ENCODE assay signal across 28 cellular contexts in genomic region chr18:71939483-71939882, GRCh38.
"Had no signal": no experiment of that assay in that cellular context is flagged by ENCODE, and none has a peak within 500 bp of the region (broad histone marks: within the 10 kb centered on the region; RNA-seq: fewer than 3 reads in every experiment).

No MANE protein-coding gene starts in this region.

- H3K9ac ChIP-seq: neural progenitor cell, parathyroid adenoma had no signal

- ATAC-seq: naive thymus-derived CD4-positive, alpha-beta T cell; natural killer cell; psoas muscle; right cardiac atrium; sciatic nerve; stimulated activated effector memory CD8-positive, alpha-beta T cell treated with anti-CD3 and anti-CD28 coated beads, Interleukin-12 subunit alpha, Interleukin-12 subunit beta, amount 100 ng/mL, for 72 hours; stimulated activated naive B cell treated with anti-CD40 and anti-IgM and Interleukin-4, amounts not matched to agents 10 μg/mL and 1 μg/mL and 100 μg/mL, for 72 hours had no signal

- H3K36me3 ChIP-seq: neural progenitor cell, ovary, spleen, stomach, thoracic aorta, thyroid gland, tibial nerve, upper lobe of left lung, vagina had no signal

- H3K9me3 ChIP-seq: ovary, psoas muscle, thoracic aorta, thyroid gland, tibial nerve, upper lobe of left lung, vagina had no signal

- FAIRE-seq: urothelium cell line had no signal

- H3K27me3 ChIP-seq: neural progenitor cell, ovary, spleen, stomach, thyroid gland, tibial nerve, upper lobe of left lung, vagina had no signal

- DNase-seq: naive thymus-derived CD4-positive, alpha-beta T cell; natural killer cell; occipital lobe; ovary; posterior cingulate gyrus; psoas muscle; right cardiac atrium; spleen; stimulated activated CD4-positive, alpha-beta T cell treated with anti-CD3 and anti-CD28 coated beads, Interleukin-12 subunit alpha, Interleukin-12 subunit beta, amount 100 ng/mL, for 4 hours; stimulated activated CD4-positive, alpha-beta T cell treated with anti-CD3 and anti-CD28 coated beads, Interleukin-1b, Interleukin-23, amount 100 ng/mL, for 48 hours; stimulated activated CD4-positive, alpha-beta T cell treated with anti-CD3 and anti-CD28 coated beads, Interleukin-2, amount 100 ng/mL, for 48 hours; stimulated activated CD4-positive, alpha-beta T cell treated with anti-CD3 and anti-CD28 coated beads, Interleukin-4, amount 100 ng/mL, for 24 hours; stimulated activated naive B cell treated with anti-CD40 and anti-IgM and Interleukin-4, amounts not matched to agents 10 μg/mL and 1 μg/mL and 100 μg/mL, for 72 hours; stimulated activated naive CD4-positive, alpha-beta T cell treated with Interleukin-2 at 50 U/mL for 16 hours; stomach; thyroid gland; trophoblast cell; upper lobe of left lung had no signal

- H3K4me1 ChIP-seq: neural progenitor cell, parathyroid adenoma, psoas muscle, spleen, stomach, thyroid gland, tibial nerve, upper lobe of left lung, vagina had no signal

- H3K4me2 ChIP-seq: neural progenitor cell, smooth muscle cell had no signal

- H3K27ac ChIP-seq: neural progenitor cell, ovary, parathyroid adenoma, psoas muscle, skin epidermis, spleen, stomach, thoracic aorta, thyroid gland, tibial nerve, upper lobe of left lung, vagina had no signal

- H3K4me3 ChIP-seq: neural progenitor cell, ovary, psoas muscle, skin epidermis, smooth muscle cell, spleen, stomach, thoracic aorta, thyroid gland, tibial nerve, upper lobe of left lung, vagina had no signal

- H2AFZ ChIP-seq: neural progenitor cell, parathyroid adenoma had no signal

- H3K79me2 ChIP-seq: parathyroid adenoma had no signal
